26 cellular contexts compared by ENCODE assay signal in the genomic region with DNA sequence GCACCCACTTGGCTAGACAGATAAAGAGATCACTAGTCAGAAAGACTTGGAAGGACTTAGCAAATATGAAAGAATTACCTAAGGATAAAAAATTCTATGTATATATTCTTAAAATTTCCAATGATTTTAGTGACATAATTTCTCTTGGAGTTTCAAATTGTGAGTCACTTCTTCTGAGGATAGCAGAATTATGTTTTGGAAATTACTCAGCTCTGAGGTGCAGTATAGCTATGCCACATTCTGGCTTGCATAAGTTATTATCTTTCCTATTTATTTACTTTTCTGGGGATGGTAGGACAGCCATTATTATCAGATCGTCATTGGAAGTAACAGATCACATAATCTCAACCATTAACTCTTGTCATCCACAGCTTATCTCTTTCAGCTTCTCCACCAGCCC.
"Had no signal": no experiment of that assay in that cellular context is flagged by ENCODE, and none has a peak within 500 bp of the region (broad histone marks: within the 10 kb centered on the region; RNA-seq: fewer than 3 reads in every experiment).

No MANE protein-coding gene starts in this region.

- ATAC-seq: right lobe of liver, T-helper 17 cell had no signal

- H3K27ac ChIP-seq: colonic mucosa, left ventricle myocardium inferior, right lobe of liver, skin epidermis, uterus, WERI-Rb-1 had no signal

- H3K9me3 ChIP-seq: colonic mucosa, right lobe of liver, uterus had no signal

- H3K27me3 ChIP-seq: colonic mucosa, right lobe of liver, uterus had no signal

- H3K36me3 Mint-ChIP-seq: activated naive CD4-positive, alpha-beta T cell treated with anti-CD3 and anti-CD28 coated beads, Interleukin-2, amount 10 ng/mL, durations not matched to agents 7 days and 5 days; activated naive CD8-positive, alpha-beta T cell treated with anti-CD3 and anti-CD28 coated beads, Interleukin-2, amount 10 ng/mL, durations not matched to agents 7 days and 5 days; type B pancreatic cell had no signal

- H3K4me1 Mint-ChIP-seq: activated CD4-positive, alpha-beta memory T cell treated with anti-CD3 and anti-CD28 coated beads, Interleukin-2, amount 10 ng/mL, durations not matched to agents 7 days and 5 days; activated CD4-positive, alpha-beta T cell treated with anti-CD3 and anti-CD28 coated beads, Interleukin-2, amount 10 ng/mL, durations not matched to agents 24 days and 14 days; activated naive CD4-positive, alpha-beta T cell treated with anti-CD3 and anti-CD28 coated beads, Interleukin-2, amount 10 ng/mL, durations not matched to agents 7 days and 5 days; activated naive CD8-positive, alpha-beta T cell treated with anti-CD3 and anti-CD28 coated beads, Interleukin-2, amount 10 ng/mL, durations not matched to agents 7 days and 5 days; nephron; T-helper 17 cell had no signal

- H3K4me3 Mint-ChIP-seq: activated CD4-positive, alpha-beta memory T cell treated with anti-CD3 and anti-CD28 coated beads, Interleukin-2, amount 10 ng/mL, durations not matched to agents 7 days and 5 days; activated CD4-positive, alpha-beta T cell treated with anti-CD3 and anti-CD28 coated beads, Interleukin-2, amount 10 ng/mL, durations not matched to agents 24 days and 14 days; activated naive CD4-positive, alpha-beta T cell treated with anti-CD3 and anti-CD28 coated beads, Interleukin-2, amount 10 ng/mL, durations not matched to agents 7 days and 5 days; activated naive CD8-positive, alpha-beta T cell treated with anti-CD3 and anti-CD28 coated beads, Interleukin-2, amount 10 ng/mL, durations not matched to agents 7 days and 5 days; activated T-cell treated with anti-CD3 and anti-CD28 coated beads, Interleukin-2, amount 50 U/mL, for 24 hours; nephron; stimulated activated naive CD8-positive, alpha-beta T cell treated with anti-CD3 and anti-CD28 coated beads, Interleukin-15, Interleukin-2, amounts not matched to agents 100 ng/mL and 50 ng/mL, for 24 hours; T-helper 17 cell; type B pancreatic cell had no signal

- H3K9me3 Mint-ChIP-seq: type B pancreatic cell had no signal

- H3K4me3 ChIP-seq: colonic mucosa, left ventricle myocardium inferior, lung, right lobe of liver, skin epidermis, uterus had no signal

- H3K27ac Mint-ChIP-seq: activated CD4-positive, alpha-beta memory T cell treated with anti-CD3 and anti-CD28 coated beads, Interleukin-2, amount 10 ng/mL, durations not matched to agents 7 days and 5 days; activated CD4-positive, alpha-beta T cell treated with anti-CD3 and anti-CD28 coated beads, Interleukin-2, amount 10 ng/mL, durations not matched to agents 24 days and 14 days; activated naive CD4-positive, alpha-beta T cell treated with anti-CD3 and anti-CD28 coated beads, Interleukin-2, amount 10 ng/mL, durations not matched to agents 7 days and 5 days; activated naive CD8-positive, alpha-beta T cell treated with anti-CD3 and anti-CD28 coated beads, Interleukin-2, amount 10 ng/mL, durations not matched to agents 7 days and 5 days; activated T-cell treated with anti-CD3 and anti-CD28 coated beads, Interleukin-2, amount 50 U/mL, for 24 hours; nephron; stimulated activated naive CD8-positive, alpha-beta T cell treated with anti-CD3 and anti-CD28 coated beads, Interleukin-15, Interleukin-2, amounts not matched to agents 100 ng/mL and 50 ng/mL, for 24 hours; T-helper 17 cell; type B pancreatic cell had no signal

- H3K36me3 ChIP-seq: colonic mucosa, left ventricle myocardium inferior, right lobe of liver, uterus, WERI-Rb-1 had no signal

- H3K4me1 ChIP-seq: colonic mucosa, left ventricle myocardium inferior, right lobe of liver, uterus had no signal

- DNase-seq: activated CD4-positive, alpha-beta memory T cell treated with anti-CD3 and anti-CD28 coated beads, Interleukin-2, amount 10 ng/mL, durations not matched to agents 7 days and 5 days; activated CD4-positive, alpha-beta T cell treated with anti-CD3 and anti-CD28 coated beads, Interleukin-2, amount 10 ng/mL, durations not matched to agents 24 days and 14 days; activated CD4-positive, CD25-positive, alpha-beta regulatory T cell treated with anti-CD3 and anti-CD28 coated beads, Interleukin-2, amount 50 U/mL, for 72 hours; activated CD8-positive, alpha-beta memory T cell treated with anti-CD3 and anti-CD28 coated beads, Interleukin-2, amount 50 U/mL, for 48 hours; activated gamma-delta T cell; activated naive CD4-positive, alpha-beta T cell treated with anti-CD3 and anti-CD28 coated beads, Interleukin-2, amount 10 ng/mL, durations not matched to agents 7 days and 5 days; activated naive CD8-positive, alpha-beta T cell treated with anti-CD3 and anti-CD28 coated beads, Interleukin-2, amount 10 ng/mL, durations not matched to agents 7 days and 5 days; activated T-cell treated with anti-CD3 and anti-CD28 coated beads, Interleukin-2, amount 50 U/mL, for 24 hours; amygdala; colonic mucosa; effector memory CD4-positive, alpha-beta T cell; erythroblast; left ventricle myocardium inferior; right lobe of liver; stimulated activated CD4-positive, alpha-beta T cell treated with anti-CD3 and anti-CD28 coated beads, Interleukin-12 subunit alpha, Interleukin-12 subunit beta, amount 100 ng/mL, for 4 hours; stimulated activated CD4-positive, alpha-beta T cell treated with anti-CD3 and anti-CD28 coated beads, Interleukin-4, amount 100 ng/mL, for 1 hour; substantia nigra; T-helper 17 cell; T1000; uterus; WERI-Rb-1 had no signal
